In the genomic region with DNA sequence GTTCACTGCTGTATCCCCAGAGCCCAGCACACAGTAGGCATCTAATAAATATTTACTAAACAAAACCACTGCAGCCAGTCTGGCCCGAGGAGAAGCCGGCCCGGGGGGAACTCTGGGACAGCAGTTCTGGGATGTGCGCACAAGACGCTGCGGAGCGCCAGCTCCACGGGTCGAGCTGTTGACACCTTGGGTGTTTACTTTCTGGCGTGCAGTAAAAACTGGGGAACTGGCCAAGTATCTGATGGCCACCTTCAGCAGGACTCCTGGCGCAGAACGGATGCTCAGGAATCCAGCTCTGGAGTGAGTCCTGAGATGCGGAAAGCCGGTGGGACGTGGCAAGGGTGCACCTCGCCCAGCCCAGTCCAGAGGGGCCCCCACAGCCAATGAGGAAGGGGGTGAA, we compare ENCODE assay signal across 16 cellular contexts.
DNase-seq lines count a peak whose midpoint lies in the region; ATAC-seq and TF ChIP-seq lines count a peak whose summit lies in the region.
"Had no signal": no experiment of that assay in that cellular context is flagged by ENCODE, and none has a peak within 500 bp of the region (broad histone marks: within the 10 kb centered on the region; RNA-seq: fewer than 3 reads in every experiment).

No MANE protein-coding gene starts in this region.

- peaks cover 95% of the 10 kb centered on the region for H4K20me1 ChIP-seq in osteoblast (ENCODE audit: insufficient read depth, low read length)

- no peaks in the 10 kb centered on the region for H3K9me3 ChIP-seq in HUES64 (ENCODE audit: insufficient read depth, low read depth, low read length)
- H3K9me3 ChIP-seq in osteoblast (ENCODE audit: low read depth, low read length), result no peaks in the 10 kb centered on the region
- H3K9me3 ChIP-seq: tibial artery had no signal

- no peak overlapping the region for H3K4me2 ChIP-seq in osteoblast (ENCODE audit: insufficient read depth, low read length)

- H3K4me1 Mint-ChIP-seq in activated T-helper 1 cell treated with anti-CD3 and anti-CD28 coated beads, Interleukin-12 subunit alpha, Interleukin-12 subunit beta, Interleukin-2, Interleukin-4 antibody, amounts not matched to agents 30 ng/mL and 10 ng/mL and 1 ng/mL, durations not matched to agents 14 hours and 24 hours and 36 hours (ENCODE audit: low read depth), result peaks cover 5% of the 10 kb centered on the region
- peaks cover 60% of the 10 kb centered on the region for H3K4me1 Mint-ChIP-seq in stimulated activated effector memory CD8-positive, alpha-beta T cell treated with anti-CD3 and anti-CD28 coated beads, Interleukin-12 subunit alpha, Interleukin-12 subunit beta, amount 100 ng/mL, for 72 hours
- H3K4me1 Mint-ChIP-seq in immature natural killer cell, result peaks cover 12 to 16% of the 10 kb centered on the region in 2 donors

- peak overlapping the region; percentile 79 for H3K27ac ChIP-seq in HUES64 (ENCODE audit: low read depth, low read length)
- no peak overlapping the region for H3K27ac ChIP-seq in osteoblast (ENCODE audit: low read depth, low read length)
- H3K27ac ChIP-seq: tibial artery had no signal

- no peaks in the 10 kb centered on the region for H3K36me3 ChIP-seq in HUES64 (ENCODE audit: insufficient read depth, low read length)
- no peaks in the 10 kb centered on the region for H3K36me3 ChIP-seq in osteoblast (ENCODE audit: insufficient read depth, low read length)
- H3K36me3 ChIP-seq: tibial artery had no signal

- no peak overlapping the region for H2AFZ ChIP-seq in osteoblast (ENCODE audit: low read length)

- H3K4me3 Mint-ChIP-seq in activated T-helper 1 cell treated with anti-CD3 and anti-CD28 coated beads, Interleukin-12 subunit alpha, Interleukin-12 subunit beta, Interleukin-2, Interleukin-4 antibody, amounts not matched to agents 30 ng/mL and 10 ng/mL and 1 ng/mL, durations not matched to agents 14 hours and 24 hours and 36 hours, result no peak overlapping the region
- no peak overlapping the region for H3K4me3 Mint-ChIP-seq in stimulated activated effector memory CD8-positive, alpha-beta T cell treated with anti-CD3 and anti-CD28 coated beads, Interleukin-12 subunit alpha, Interleukin-12 subunit beta, amount 100 ng/mL, for 72 hours
- no peak overlapping the region for H3K4me3 Mint-ChIP-seq in immature natural killer cell
- H3K4me3 Mint-ChIP-seq: activated CD4-positive, alpha-beta memory T cell treated with anti-CD3 and anti-CD28 coated beads for 36 hours; activated naive CD8-positive, alpha-beta T cell treated with anti-CD3 and anti-CD28 coated beads, Interleukin-2, amount 10 ng/mL, durations not matched to agents 7 days and 5 days; activated T-cell treated with anti-CD3 and anti-CD28 coated beads, Interleukin-2, amount 50 U/mL, for 24 hours had no signal

- H3K27me3 Mint-ChIP-seq in activated T-helper 1 cell treated with anti-CD3 and anti-CD28 coated beads, Interleukin-12 subunit alpha, Interleukin-12 subunit beta, Interleukin-2, Interleukin-4 antibody, amounts not matched to agents 30 ng/mL and 10 ng/mL and 1 ng/mL, durations not matched to agents 14 hours and 24 hours and 36 hours (ENCODE audit: insufficient read depth), result no peaks in the 10 kb centered on the region
- peaks cover 0 to 2% (median 0%) of the 10 kb centered on the region in 3 donors for H3K27me3 Mint-ChIP-seq in immature natural killer cell (ENCODE audit: low read depth in 3 of 3)
- H3K27me3 Mint-ChIP-seq: activated CD4-positive, alpha-beta memory T cell treated with anti-CD3 and anti-CD28 coated beads for 36 hours; activated naive CD8-positive, alpha-beta T cell treated with anti-CD3 and anti-CD28 coated beads, Interleukin-2, amount 10 ng/mL, durations not matched to agents 7 days and 5 days; activated T-cell treated with anti-CD3 and anti-CD28 coated beads, Interleukin-2, amount 50 U/mL, for 24 hours had no signal

- no peak for ATAC-seq in stimulated activated effector memory CD8-positive, alpha-beta T cell treated with anti-CD3 and anti-CD28 coated beads, Interleukin-12 subunit alpha, Interleukin-12 subunit beta, amount 100 ng/mL, for 72 hours

- no peaks in the 10 kb centered on the region for H3K9me3 Mint-ChIP-seq in activated T-helper 1 cell treated with anti-CD3 and anti-CD28 coated beads, Interleukin-12 subunit alpha, Interleukin-12 subunit beta, Interleukin-2, Interleukin-4 antibody, amounts not matched to agents 30 ng/mL and 10 ng/mL and 1 ng/mL, durations not matched to agents 14 hours and 24 hours and 36 hours
- H3K9me3 Mint-ChIP-seq in stimulated activated effector memory CD8-positive, alpha-beta T cell treated with anti-CD3 and anti-CD28 coated beads, Interleukin-12 subunit alpha, Interleukin-12 subunit beta, amount 100 ng/mL, for 72 hours, result no peaks in the 10 kb centered on the region
- no peaks in the 10 kb centered on the region for H3K9me3 Mint-ChIP-seq in immature natural killer cell
- H3K9me3 Mint-ChIP-seq: activated CD4-positive, alpha-beta memory T cell treated with anti-CD3 and anti-CD28 coated beads for 36 hours; activated naive CD8-positive, alpha-beta T cell treated with anti-CD3 and anti-CD28 coated beads, Interleukin-2, amount 10 ng/mL, durations not matched to agents 7 days and 5 days; activated T-cell treated with anti-CD3 and anti-CD28 coated beads, Interleukin-2, amount 50 U/mL, for 24 hours had no signal

- H3K79me2 ChIP-seq in osteoblast (ENCODE audit: insufficient read depth, low read length), result peaks cover 90% of the 10 kb centered on the region

- H3K27me3 ChIP-seq in HUES64 (ENCODE audit: insufficient read depth, low read length) (no peaks in the 10 kb centered on the region), osteoblast (ENCODE audit: insufficient read depth, low read length) (no peaks in the 10 kb centered on the region)
- H3K27me3 ChIP-seq: tibial artery had no signal

- peak overlapping the region; percentile 23 for H3K27ac Mint-ChIP-seq in activated T-helper 1 cell treated with anti-CD3 and anti-CD28 coated beads, Interleukin-12 subunit alpha, Interleukin-12 subunit beta, Interleukin-2, Interleukin-4 antibody, amounts not matched to agents 30 ng/mL and 10 ng/mL and 1 ng/mL, durations not matched to agents 14 hours and 24 hours and 36 hours
- peak overlapping the region; percentile 84 for H3K27ac Mint-ChIP-seq in stimulated activated effector memory CD8-positive, alpha-beta T cell treated with anti-CD3 and anti-CD28 coated beads, Interleukin-12 subunit alpha, Interleukin-12 subunit beta, amount 100 ng/mL, for 72 hours
- no peak overlapping the region for H3K27ac Mint-ChIP-seq in immature natural killer cell
- H3K27ac Mint-ChIP-seq: activated CD4-positive, alpha-beta memory T cell treated with anti-CD3 and anti-CD28 coated beads for 36 hours had no signal

- TF ChIP-seq CTCF in osteoblast (IDR thresholded peaks at IDR 0.05; ENCODE audit: extremely low read depth, low read depth, low read length), result no peak

- DNase-seq in activated T-helper 1 cell treated with anti-CD3 and anti-CD28 coated beads, Interleukin-12 subunit alpha, Interleukin-12 subunit beta, Interleukin-2, Interleukin-4 antibody, amounts not matched to agents 30 ng/mL and 10 ng/mL and 1 ng/mL, durations not matched to agents 14 hours and 24 hours and 36 hours (ENCODE audit: low spot score), result no peak
- DNase-seq in iris pigment epithelial cell (ENCODE audit: low read depth) (peak; percentile 33), osteoblast (ENCODE audit: insufficient read length, low spot score, missing footprints) (no peak), immature natural killer cell (no peak)
- DNase-seq in stimulated activated effector memory CD8-positive, alpha-beta T cell treated with anti-CD3 and anti-CD28 coated beads, Interleukin-12 subunit alpha, Interleukin-12 subunit beta, amount 100 ng/mL, for 72 hours (ENCODE audit: low spot score in 2 of 2), result no peak
- no peak for DNase-seq in activated T-cell treated with anti-CD3 and anti-CD28 coated beads, Interleukin-2, amount 50 U/mL, for 48 hours
- DNase-seq: activated CD4-positive, alpha-beta memory T cell treated with anti-CD3 and anti-CD28 coated beads for 36 hours; activated naive CD8-positive, alpha-beta T cell treated with anti-CD3 and anti-CD28 coated beads, Interleukin-2, amount 10 ng/mL, durations not matched to agents 7 days and 5 days; activated T-cell treated with anti-CD3 and anti-CD28 coated beads, Interleukin-2, amount 50 U/mL, for 24 hours; cerebellar nuclear complex; NCI-H2029; NCI-H510A treated with DMSO at 0.1 percent for 48 hours; stimulated activated CD4-positive, alpha-beta T cell treated with anti-CD3 and anti-CD28 coated beads, Interleukin-4, amount 100 ng/mL, for 24 hours; stimulated activated CD8-positive, alpha-beta memory T cell treated with anti-CD3 and anti-CD28 coated beads, Interleukin-4, amount 100 ng/mL, for 48 hours; tibial artery had no signal

- intact Hi-C loops in activated T-helper 1 cell treated with anti-CD3 and anti-CD28 coated beads, Interleukin-12 subunit alpha, Interleukin-12 subunit beta, Interleukin-2, Interleukin-4 antibody, amounts not matched to agents 30 ng/mL and 10 ng/mL and 1 ng/mL, durations not matched to agents 14 hours and 24 hours and 36 hours (cut with micrococcal nuclease), result no loop called here

- H3K36me3 Mint-ChIP-seq in activated T-helper 1 cell treated with anti-CD3 and anti-CD28 coated beads, Interleukin-12 subunit alpha, Interleukin-12 subunit beta, Interleukin-2, Interleukin-4 antibody, amounts not matched to agents 30 ng/mL and 10 ng/mL and 1 ng/mL, durations not matched to agents 14 hours and 24 hours and 36 hours (ENCODE audit: low read depth), result no peaks in the 10 kb centered on the region
- H3K36me3 Mint-ChIP-seq in stimulated activated effector memory CD8-positive, alpha-beta T cell treated with anti-CD3 and anti-CD28 coated beads, Interleukin-12 subunit alpha, Interleukin-12 subunit beta, amount 100 ng/mL, for 72 hours, result no peaks in the 10 kb centered on the region
- H3K36me3 Mint-ChIP-seq in immature natural killer cell, result no peaks in the 10 kb centered on the region
- H3K36me3 Mint-ChIP-seq: activated CD4-positive, alpha-beta memory T cell treated with anti-CD3 and anti-CD28 coated beads for 36 hours; activated naive CD8-positive, alpha-beta T cell treated with anti-CD3 and anti-CD28 coated beads, Interleukin-2, amount 10 ng/mL, durations not matched to agents 7 days and 5 days had no signal

- 81% methylated on average over 16 of the region's 16 CpGs for WGBS in HUES64

- H3K4me1 ChIP-seq in HUES64 (ENCODE audit: insufficient read depth, low read length), result peaks cover 51% of the 10 kb centered on the region
- H3K4me1 ChIP-seq in osteoblast (ENCODE audit: insufficient read depth, low read length), result peaks cover 31% of the 10 kb centered on the region

- H3K4me3 ChIP-seq in HUES64 (ENCODE audit: low read length) (no peak overlapping the region), osteoblast (ENCODE audit: insufficient read depth, low read length) (no peak overlapping the region)
- H3K4me3 ChIP-seq: tibial artery had no signal

- H3K9ac ChIP-seq in HUES64 (ENCODE audit: low read depth, low read length), result no peak overlapping the region; the same call in 1 of the 2 replicates

Comparison
In these comparisons a context has a peak if more than half of its experiments do, and no peak if none do; other contexts are left out.
1. H3K27ac Mint-ChIP-seq: peak in activated T-helper 1 cell treated with anti-CD3 and anti-CD28 coated beads, Interleukin-12 subunit alpha, Interleukin-12 subunit beta, Interleukin-2, Interleukin-4 antibody, amounts not matched to agents 30 ng/mL and 10 ng/mL and 1 ng/mL, durations not matched to agents 14 hours and 24 hours and 36 hours (single experiment) and stimulated activated effector memory CD8-positive, alpha-beta T cell treated with anti-CD3 and anti-CD28 coated beads, Interleukin-12 subunit alpha, Interleukin-12 subunit beta, amount 100 ng/mL, for 72 hours (single experiment); none in immature natural killer cell (0 of 6).